ENCODE assay signal across 1 cellular context in genomic region chrX:41716767-41717473, GRCh38.
TF ChIP-seq lines count a peak whose summit lies in the region.

No MANE protein-coding gene starts in this region.

TF ChIP-seq in H1, 55 proteins besides CTCF, POLR2A, EP300 and RAD21:
- TF ChIP-seq POLR2AphosphoS5 (IDR thresholded peaks at IDR 0.05; ENCODE audit: low read depth, low read length): no peak
- TF ChIP-seq HDAC6 (IDR thresholded peaks at IDR 0.05; ENCODE audit: low read depth, low read length): no peak
- TF ChIP-seq JUND (IDR thresholded peaks at IDR 0.05; ENCODE audit: low read length): no peak
